In the genomic region with DNA sequence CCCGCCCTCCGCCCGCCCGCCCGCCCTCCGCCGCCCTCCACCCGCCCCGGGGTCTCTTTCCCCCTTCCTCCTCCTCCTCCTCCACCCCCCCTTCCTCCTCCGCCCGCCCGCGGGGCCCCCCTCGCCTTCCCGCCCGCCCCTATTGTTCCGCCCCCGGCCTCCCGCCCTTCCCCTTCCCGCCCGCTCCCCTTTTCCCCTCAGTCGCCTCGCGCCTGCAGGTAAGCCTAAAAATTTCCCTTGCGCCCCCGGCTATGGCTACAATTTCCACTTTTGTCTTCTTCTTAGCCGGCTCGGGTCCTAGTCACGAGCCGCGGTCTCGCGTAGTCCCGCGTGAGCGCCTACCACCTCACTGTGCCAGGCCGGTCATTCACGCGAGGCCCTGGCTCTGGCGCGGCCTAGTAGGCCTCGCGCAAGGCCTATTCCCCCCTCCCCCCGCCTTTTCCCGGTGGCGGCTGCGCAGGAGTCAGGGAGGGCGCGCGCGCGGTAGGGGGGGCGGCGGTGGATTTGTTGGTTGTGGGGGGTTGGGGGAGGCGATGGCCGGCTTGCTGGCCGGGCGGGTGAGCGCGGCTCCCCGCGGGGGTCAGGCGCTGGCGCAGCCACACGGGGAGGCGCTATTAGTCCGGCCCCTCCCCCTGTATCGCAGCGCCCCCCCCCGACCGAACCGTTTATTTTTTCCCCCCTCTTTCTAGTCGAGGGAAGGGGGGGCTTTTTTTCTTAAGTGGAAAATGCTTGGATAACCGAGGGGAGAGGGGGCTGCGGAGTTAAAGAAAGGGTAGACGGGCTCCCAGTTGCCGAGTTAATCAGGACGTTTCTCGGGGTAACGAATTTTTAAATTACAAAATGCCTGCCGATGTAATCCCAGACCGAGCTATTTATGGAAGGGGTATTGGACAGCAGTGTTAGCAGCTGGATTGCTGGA, we compare ENCODE assay signal across 8 cellular contexts. TPM values are rescaled to one million over a fixed set of nuclear protein-coding genes. Genes with fewer than 3 reads are reported as not detected.
DNase-seq lines count a peak whose midpoint lies in the region; ATAC-seq and TF ChIP-seq lines count a peak whose summit lies in the region.

No MANE protein-coding gene starts in this region.

- H4K20me1 ChIP-seq in DOHH2 (ENCODE audit: control insufficient read depth, insufficient read depth, low read depth, low read length), result peaks cover 33% of the 10 kb centered on the region

- peaks cover 39% of the 10 kb centered on the region for H3K4me1 Mint-ChIP-seq in activated CD8-positive, alpha-beta T cell treated with anti-CD3 and anti-CD28 coated beads, Interleukin-2, amount 10 ng/mL, durations not matched to agents 7 days and 5 days (ENCODE audit: low read depth)

- peak; percentile 20 for ATAC-seq in HG03039 (IDR thresholded peaks at IDR 0.05; ENCODE audit: unreplicated experiment)
- ATAC-seq in activated CD8-positive, alpha-beta T cell treated with anti-CD3 and anti-CD28 coated beads, Interleukin-2, amount 10 ng/mL, durations not matched to agents 7 days and 5 days, result peak; percentile 29
- peak; percentile 88 to 89 for ATAC-seq in lower lobe of right lung
- ATAC-seq in GM18868 (IDR thresholded peaks at IDR 0.05; ENCODE audit: unreplicated experiment), result no peak

- CTCF ChIA-PET in activated CD8-positive, alpha-beta T cell treated with anti-CD3 and anti-CD28 coated beads, Interleukin-2, amount 10 ng/mL, durations not matched to agents 7 days and 5 days (lab: Charles Lee), result interaction anchor here (0.8 to 3.2 kb wide), 5 partner anchors 12 to 131 kb away, joined by 3 to 18 read pairs (median 4); a partner anchor contains a TSS

- peak overlapping the region; percentile 94 for H3K4me3 Mint-ChIP-seq in activated CD8-positive, alpha-beta T cell treated with anti-CD3 and anti-CD28 coated beads, Interleukin-2, amount 10 ng/mL, durations not matched to agents 7 days and 5 days

- TF ChIP-seq CTCF in DOHH2 (IDR thresholded peaks at IDR 0.05; ENCODE audit: low read depth, low read length, poor library complexity, severe bottlenecking), result peak; percentile 85
- peak; percentile 39 for TF ChIP-seq CTCF in lower lobe of right lung (IDR thresholded peaks at IDR 0.05)

- no peaks in the 10 kb centered on the region for H3K27me3 Mint-ChIP-seq in activated CD8-positive, alpha-beta T cell treated with anti-CD3 and anti-CD28 coated beads, Interleukin-2, amount 10 ng/mL, durations not matched to agents 7 days and 5 days (ENCODE audit: low read depth)

- H3K27ac Mint-ChIP-seq in activated CD8-positive, alpha-beta T cell treated with anti-CD3 and anti-CD28 coated beads, Interleukin-2, amount 10 ng/mL, durations not matched to agents 7 days and 5 days, result peak overlapping the region; percentile 100

- no peaks in the 10 kb centered on the region for H3K9me2 ChIP-seq in DOHH2 (replicated peaks; ENCODE audit: control insufficient read depth, low read length)

- H3F3A ChIP-seq in DOHH2 (ENCODE audit: control insufficient read depth, insufficient read depth), result peaks cover 35% of the 10 kb centered on the region

- no peaks in the 10 kb centered on the region for H3K9me3 Mint-ChIP-seq in activated CD8-positive, alpha-beta T cell treated with anti-CD3 and anti-CD28 coated beads, Interleukin-2, amount 10 ng/mL, durations not matched to agents 7 days and 5 days (ENCODE audit: insufficient read depth)

- POLR2A ChIA-PET in activated CD8-positive, alpha-beta T cell treated with anti-CD3 and anti-CD28 coated beads, Interleukin-2, amount 10 ng/mL, durations not matched to agents 7 days and 5 days (lab: Charles Lee), result interaction anchor here (0.6 to 1.0 kb wide), 5 partner anchors 22 to 184 kb away, joined by 3 to 4 read pairs (median 4); a partner anchor contains a TSS

- H3K27ac ChIP-seq in DOHH2 (ENCODE audit: low read depth, low read length) (peak overlapping the region; percentile 89), lower lobe of right lung (peak overlapping the region; percentile 94)

- H3K4me3 ChIP-seq in DOHH2 (ENCODE audit: low read length) (peak overlapping the region; percentile 99), lower lobe of right lung (peak overlapping the region; percentile 75)

- intact Hi-C loops in lower lobe of right lung (cut with DNase I), result no loop called here

- H3K36me3 ChIP-seq in DOHH2 (ENCODE audit: control insufficient read depth, low read length) (peaks cover 65% of the 10 kb centered on the region), lower lobe of right lung (peaks cover 53% of the 10 kb centered on the region)

- peak overlapping the region; percentile 87 for H3K4me2 ChIP-seq in DOHH2 (ENCODE audit: low read length)

- H3K79me2 ChIP-seq in DOHH2 (ENCODE audit: control insufficient read depth, low read length), result peaks cover 53% of the 10 kb centered on the region

- H3K27me3 ChIP-seq in DOHH2 (ENCODE audit: control insufficient read depth, low read length), result no peaks in the 10 kb centered on the region
- H3K27me3 ChIP-seq in lower lobe of right lung (ENCODE audit: low read depth), result no peaks in the 10 kb centered on the region

- peaks cover 60% of the 10 kb centered on the region for H3K36me3 Mint-ChIP-seq in activated CD8-positive, alpha-beta T cell treated with anti-CD3 and anti-CD28 coated beads, Interleukin-2, amount 10 ng/mL, durations not matched to agents 7 days and 5 days (ENCODE audit: low read depth)

- DNase-seq in NCI-H524 treated with DMSO at 0.1 percent for 48 hours (lab: John Stamatoyannopoulos, UW), result peak; percentile 21
- DNase-seq in activated CD8-positive, alpha-beta T cell treated with anti-CD3 and anti-CD28 coated beads, Interleukin-2, amount 10 ng/mL, durations not matched to agents 7 days and 5 days, result peak; percentile 80
- DNase-seq in ecto neural progenitor cell (ENCODE audit: low spot score), result peak; percentile 97
- DNase-seq in lower lobe of right lung, result peak; percentile 91
- DNase-seq in stimulated activated CD4-positive, alpha-beta T cell treated with anti-CD3 and anti-CD28 coated beads, Interleukin-4, amount 100 ng/mL, for 4 hours, result peak; percentile 71 to 72

- no peaks in the 10 kb centered on the region for H3K9me3 ChIP-seq in DOHH2 (ENCODE audit: control insufficient read depth, insufficient read depth, low read length)
- no peaks in the 10 kb centered on the region for H3K9me3 ChIP-seq in lower lobe of right lung

- peaks cover 28% of the 10 kb centered on the region for H3K4me1 ChIP-seq in DOHH2 (ENCODE audit: control insufficient read depth, low read length)
- H3K4me1 ChIP-seq in lower lobe of right lung, result peaks cover 24% of the 10 kb centered on the region

RNA-seq across cellular contexts. Expression of a gene that starts 0.5 kb away (rescaled TPM):
- 100 to 1,000 TPM; 813 to 836 TPM for total RNA-seq in activated CD8-positive, alpha-beta T cell treated with anti-CD3 and anti-CD28 coated beads, Interleukin-2, amount 10 ng/mL, durations not matched to agents 7 days and 5 days
- total RNA-seq in lower lobe of right lung, result 767 TPM

RNA-seq across cellular contexts. Expression of a gene that starts 10.9 kb away (rescaled TPM):
- total RNA-seq in activated CD8-positive, alpha-beta T cell treated with anti-CD3 and anti-CD28 coated beads, Interleukin-2, amount 10 ng/mL, durations not matched to agents 7 days and 5 days, result 100 to 1,000 TPM; 220 TPM
- 216 TPM for total RNA-seq in lower lobe of right lung

RNA-seq across cellular contexts. Expression of a gene that starts 28.8 kb away (rescaled TPM):
- total RNA-seq in activated CD8-positive, alpha-beta T cell treated with anti-CD3 and anti-CD28 coated beads, Interleukin-2, amount 10 ng/mL, durations not matched to agents 7 days and 5 days, result not detected
- 1.2 TPM for total RNA-seq in lower lobe of right lung

RNA-seq across cellular contexts. Expression of a gene that starts 46.8 kb away (rescaled TPM):
- 10 to 100 TPM; 22.7 to 22.9 TPM for total RNA-seq in activated CD8-positive, alpha-beta T cell treated with anti-CD3 and anti-CD28 coated beads, Interleukin-2, amount 10 ng/mL, durations not matched to agents 7 days and 5 days
- 17.5 TPM for total RNA-seq in lower lobe of right lung

RNA-seq across cellular contexts. Expression of a gene that starts 48.7 kb away (rescaled TPM):
- 10 to 100 TPM; 30.3 to 36.9 TPM for total RNA-seq in activated CD8-positive, alpha-beta T cell treated with anti-CD3 and anti-CD28 coated beads, Interleukin-2, amount 10 ng/mL, durations not matched to agents 7 days and 5 days
- 34.3 TPM for total RNA-seq in lower lobe of right lung

Comparison
In these comparisons a context has a peak if more than half of its experiments do, and no peak if none do; other contexts are left out.
1. DNase-seq: peak in every context shown above with its lines; median percentile 97 in ecto neural progenitor cell; 91 in lower lobe of right lung; 80 in activated CD8-positive, alpha-beta T cell treated with anti-CD3 and anti-CD28 coated beads, Interleukin-2, amount 10 ng/mL, durations not matched to agents 7 days and 5 days; 72 in stimulated activated CD4-positive, alpha-beta T cell treated with anti-CD3 and anti-CD28 coated beads, Interleukin-4, amount 100 ng/mL, for 4 hours; 21 in NCI-H524 treated with DMSO at 0.1 percent for 48 hours.